Comparison of ENCODE assay signal across 11 cellular contexts in the genomic region with DNA sequence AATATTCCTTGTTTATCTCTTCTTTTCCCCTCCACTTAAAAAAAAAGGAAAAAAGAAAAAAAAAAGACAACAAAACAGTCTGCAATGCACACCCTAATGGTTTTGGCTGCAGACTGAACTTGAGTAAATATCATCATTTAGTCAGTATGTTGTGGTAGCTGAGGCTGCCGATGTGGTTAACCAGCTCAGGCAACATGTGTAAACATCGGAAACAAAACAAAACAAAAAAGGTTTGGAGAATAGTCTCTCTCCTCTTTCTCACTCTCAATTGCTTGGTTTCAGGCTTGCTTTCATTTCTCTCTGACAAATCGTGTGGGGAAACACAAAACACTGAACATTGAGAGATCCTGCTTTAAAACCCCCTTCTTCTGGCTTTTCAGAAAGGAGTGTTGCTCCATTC.
A peak's percentile ranks its signal among the peaks of the same experiment; 100 is the strongest.
DNase-seq lines count a peak whose midpoint lies in the region; ATAC-seq and TF ChIP-seq lines count a peak whose summit lies in the region.
"Had no signal": no experiment of that assay in that cellular context is flagged by ENCODE, and none has a peak within 500 bp of the region (broad histone marks: within the 10 kb centered on the region; RNA-seq: fewer than 3 reads in every experiment).

No MANE protein-coding gene starts in this region.

- DNase-seq in AG08395 (ENCODE audit: low spot score) (peak; percentile 73), amniotic epithelial cell (ENCODE audit: low read depth) (peak; percentile 98), lower lobe of right lung (no peak), NCI-H1436 (lab: John Stamatoyannopoulos, UW) (no peak), GM20000 (ENCODE audit: low spot score) (no peak), DMS114 treated with DMSO at 0.1 percent for 48 hours (lab: John Stamatoyannopoulos, UW; ENCODE audit: unreplicated experiment) (no peak)
- DNase-seq: activated CD4-positive, alpha-beta T cell treated with anti-CD3 and anti-CD28 coated beads, Interleukin-2, amount 10 ng/mL, durations not matched to agents 7 days and 5 days; endodermal cell; NCI-H524 had no signal

- TF ChIP-seq CTCF in lower lobe of right lung (IDR thresholded peaks at IDR 0.05) (no peak), GM20000 (IDR thresholded peaks at IDR 0.05; ENCODE audit: extremely low read depth, missing control alignments) (no peak)

- ATAC-seq in HG03025 (IDR thresholded peaks at IDR 0.05; ENCODE audit: low FRiP score, unreplicated experiment) (peak; percentile 77), lower lobe of right lung (no peak), GM18861 (IDR thresholded peaks at IDR 0.05; ENCODE audit: unreplicated experiment) (no peak)

- H3K4me3 ChIP-seq in lower lobe of right lung = no peak overlapping the region

- peaks cover 15% of the 10 kb centered on the region for H3K4me1 ChIP-seq in lower lobe of right lung

- H3K9me3 ChIP-seq in lower lobe of right lung = no peaks in the 10 kb centered on the region

- H3K27ac ChIP-seq in lower lobe of right lung = peak overlapping the region; percentile 25

- intact Hi-C loops in lower lobe of right lung (cut with DNase I) = no loop called here

- no peaks in the 10 kb centered on the region for H3K27me3 ChIP-seq in lower lobe of right lung (ENCODE audit: low read depth)

- H3K36me3 ChIP-seq in lower lobe of right lung = no peaks in the 10 kb centered on the region

Comparison
In these comparisons a context has a peak if more than half of its experiments do, and no peak if none do; other contexts are left out.
1. DNase-seq: peak in AG08395 (single experiment) and amniotic epithelial cell (single experiment); none in lower lobe of right lung (single experiment), NCI-H1436 (single experiment), GM20000 (single experiment) and DMS114 treated with DMSO at 0.1 percent for 48 hours (single experiment).